Comparison of ENCODE assay signal across 8 cellular contexts in genomic region chr2:86719637-86720540, GRCh38. TPM values are rescaled to one million over a fixed set of nuclear protein-coding genes. Genes with fewer than 3 reads are reported as not detected.
A peak's percentile ranks its signal among the peaks of the same experiment; 100 is the strongest.
DNase-seq lines count a peak whose midpoint lies in the region; ATAC-seq and TF ChIP-seq lines count a peak whose summit lies in the region.
"Not testable (repeated sequence)": the region's sequence is repeated elsewhere in the genome, so short reads cannot be mapped to it uniquely, and the experiment has no call there.

Gene RMND5A, plus strand, starts transcription at chr2:86720291. Its CDS starts 377 bp downstream, at chr2:86720668.

- peak; percentile 90 for DNase-seq in Ammon's horn (ENCODE audit: low spot score)
- DNase-seq in NCI-H774 (lab: John Stamatoyannopoulos, UW) = peak; percentile 92
- DNase-seq in activated CD4-positive, alpha-beta T cell treated with anti-CD3 and anti-CD28 coated beads, Interleukin-2, amount 50 U/mL, for 24 hours (ENCODE audit: low read depth in 1 of 2, low spot score in 1 of 2) = peak; percentile 85 to 88
- peak; percentile 39 for DNase-seq in cortex of kidney (lab: John Stamatoyannopoulos, UW)
- peak; percentile 94 to 95 for DNase-seq in left colon
- DNase-seq in stimulated activated CD4-positive, alpha-beta T cell treated with anti-CD3 and anti-CD28 coated beads, Interleukin-1b, Interleukin-23, amount 100 ng/mL, for 1 hour (ENCODE audit: low read depth in 2 of 2) = peak; percentile 78 to 84

- TF ChIP-seq POLR2A in GM19099 (IDR thresholded peaks at IDR 0.05; ENCODE audit: extremely low read depth, insufficient read length, low read depth) = peak; percentile 48

- intact Hi-C loops in left colon (cut with DNase I, micrococcal nuclease) = not testable (repeated sequence)

- peak; percentile 90 for ATAC-seq in HG03432 (IDR thresholded peaks at IDR 0.05; ENCODE audit: unreplicated experiment)
- peak; percentile 88 for ATAC-seq in left colon

RNA-seq across cellular contexts. Expression of gene RMND5A, which starts in this region (rescaled TPM):
- total RNA-seq in left colon = 10 to 100 TPM; 64.0 to 77.8 TPM

Comparison
In these comparisons a context has a peak if more than half of its experiments do, and no peak if none do; other contexts are left out.
1. Peak in every context shown above with its lines: DNase-seq and ATAC-seq.
2. DNase-seq: peak in every context shown above with its lines; median percentile 94 in left colon; 92 in NCI-H774; 90 in Ammon's horn; 86 in activated CD4-positive, alpha-beta T cell treated with anti-CD3 and anti-CD28 coated beads, Interleukin-2, amount 50 U/mL, for 24 hours; 81 in stimulated activated CD4-positive, alpha-beta T cell treated with anti-CD3 and anti-CD28 coated beads, Interleukin-1b, Interleukin-23, amount 100 ng/mL, for 1 hour; 39 in cortex of kidney.